35 cellular contexts compared by ENCODE assay signal in the genomic region with DNA sequence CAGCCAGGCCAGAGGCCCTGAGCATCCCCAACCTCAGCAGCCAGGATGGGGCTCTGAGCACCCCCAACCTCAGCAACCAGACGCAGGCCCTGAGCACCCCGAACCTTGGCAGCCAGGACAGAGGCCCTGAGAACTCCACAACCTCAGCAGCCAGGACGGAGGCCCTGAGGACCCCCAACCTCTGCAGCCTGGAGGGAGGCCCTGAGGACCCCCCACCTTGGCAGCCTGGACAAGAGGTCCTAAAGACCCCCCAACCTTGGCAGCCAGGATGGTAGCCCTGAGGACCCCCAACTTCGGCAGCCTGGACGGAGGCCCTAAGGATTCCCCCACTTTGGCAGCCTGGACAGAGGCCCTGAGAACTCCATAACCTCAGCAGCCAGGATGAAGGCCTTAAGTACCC.
"Had no signal": no experiment of that assay in that cellular context is flagged by ENCODE, and none has a peak within 500 bp of the region (broad histone marks: within the 10 kb centered on the region; RNA-seq: fewer than 3 reads in every experiment).

No MANE protein-coding gene starts in this region.

- H3K4me3 ChIP-seq: ascending aorta, cardiac muscle cell had no signal

- H3K27me3 ChIP-seq: ascending aorta, cardiac muscle cell had no signal

- H3K27ac ChIP-seq: ascending aorta, cardiac muscle cell, WERI-Rb-1 had no signal

- H3K27ac Mint-ChIP-seq: activated CD4-positive, alpha-beta memory T cell treated with anti-CD3 and anti-CD28 coated beads, Interleukin-2, amount 10 ng/mL, durations not matched to agents 7 days and 5 days; activated CD4-positive, alpha-beta T cell treated with anti-CD3 and anti-CD28 coated beads for 36 hours; activated CD8-positive, alpha-beta memory T cell treated with anti-CD3 and anti-CD28 coated beads, Interleukin-2, amount 10 ng/mL, durations not matched to agents 7 days and 5 days; activated CD8-positive, alpha-beta T cell treated with anti-CD3 and anti-CD28 coated beads, Interleukin-2, amount 10 ng/mL, durations not matched to agents 7 days and 5 days; activated naive CD4-positive, alpha-beta T cell treated with anti-CD3 and anti-CD28 coated beads, Interleukin-2, amount 10 ng/mL, durations not matched to agents 7 days and 5 days; activated naive CD4-positive, alpha-beta T cell treated with anti-CD3 and anti-CD28 coated beads, Interleukin-2, amount 50 U/mL, for 24 hours; activated naive CD8-positive, alpha-beta T cell; activated naive CD8-positive, alpha-beta T cell treated with anti-CD3 and anti-CD28 coated beads, Interleukin-2, amount 10 ng/mL, durations not matched to agents 7 days and 5 days; activated naive CD8-positive, alpha-beta T cell treated with anti-CD3 and anti-CD28 coated beads, Interleukin-2, amount 50 U/mL, for 24 hours; activated T-cell treated with anti-CD3 and anti-CD28 coated beads, Interleukin-2, amount 50 U/mL, for 24 hours; activated T-helper 2 cell treated with anti-CD3 and anti-CD28 coated beads, Interferon-gamma antibody, Interleukin-2, Interleukin-4, amounts not matched to agents 10 μg/mL and 5 μg/mL and 100 μg/mL, durations not matched to agents 14 hours and 24 hours and 36 hours; brain; T-cell; T-helper 2 cell treated with Interferon-gamma antibody and Interleukin-4, amounts not matched to agents 5 μg/mL and 100 μg/mL, for 36 hours; WTC11 had no signal

- H3K9me3 Mint-ChIP-seq: activated CD4-positive, alpha-beta memory T cell treated with anti-CD3 and anti-CD28 coated beads, Interleukin-2, amount 10 ng/mL, durations not matched to agents 7 days and 5 days; activated CD4-positive, alpha-beta T cell treated with anti-CD3 and anti-CD28 coated beads, Interleukin-2, amount 10 ng/mL, durations not matched to agents 7 days and 5 days; activated naive CD4-positive, alpha-beta T cell treated with anti-CD3 and anti-CD28 coated beads, Interleukin-2, amount 10 ng/mL, durations not matched to agents 7 days and 5 days; activated naive CD4-positive, alpha-beta T cell treated with anti-CD3 and anti-CD28 coated beads, Interleukin-2, amount 50 U/mL, for 24 hours; activated naive CD8-positive, alpha-beta T cell treated with anti-CD3 and anti-CD28 coated beads, Interleukin-2, amount 10 ng/mL, durations not matched to agents 7 days and 5 days; activated naive CD8-positive, alpha-beta T cell treated with anti-CD3 and anti-CD28 coated beads, Interleukin-2, amount 50 U/mL, for 24 hours; activated T-cell treated with anti-CD3 and anti-CD28 coated beads, Interleukin-2, amount 50 U/mL, for 24 hours; activated T-helper 2 cell treated with anti-CD3 and anti-CD28 coated beads, Interferon-gamma antibody, Interleukin-2, Interleukin-4, amounts not matched to agents 10 μg/mL and 5 μg/mL and 100 μg/mL, durations not matched to agents 14 hours and 24 hours and 36 hours; brain; T-cell; T-helper 2 cell treated with Interferon-gamma antibody and Interleukin-4, amounts not matched to agents 5 μg/mL and 100 μg/mL, for 36 hours; WTC11 had no signal

- H3K4me1 ChIP-seq: ascending aorta had no signal

- H3K36me3 Mint-ChIP-seq: activated naive CD8-positive, alpha-beta T cell treated with anti-CD3 and anti-CD28 coated beads, Interleukin-2, amount 10 ng/mL, durations not matched to agents 7 days and 5 days had no signal

- H3K9me3 ChIP-seq: ascending aorta had no signal

- H3K4me3 Mint-ChIP-seq: activated CD4-positive, alpha-beta memory T cell treated with anti-CD3 and anti-CD28 coated beads, Interleukin-2, amount 10 ng/mL, durations not matched to agents 7 days and 5 days; activated CD4-positive, alpha-beta T cell treated with anti-CD3 and anti-CD28 coated beads for 36 hours; activated CD4-positive, alpha-beta T cell treated with anti-CD3 and anti-CD28 coated beads, Interleukin-2, amount 10 ng/mL, durations not matched to agents 7 days and 5 days; activated CD8-positive, alpha-beta memory T cell treated with anti-CD3 and anti-CD28 coated beads, Interleukin-2, amount 10 ng/mL, durations not matched to agents 7 days and 5 days; activated CD8-positive, alpha-beta T cell treated with anti-CD3 and anti-CD28 coated beads, Interleukin-2, amount 10 ng/mL, durations not matched to agents 7 days and 5 days; activated naive CD4-positive, alpha-beta T cell treated with anti-CD3 and anti-CD28 coated beads, Interleukin-2, amount 10 ng/mL, durations not matched to agents 7 days and 5 days; activated naive CD4-positive, alpha-beta T cell treated with anti-CD3 and anti-CD28 coated beads, Interleukin-2, amount 50 U/mL, for 24 hours; activated naive CD8-positive, alpha-beta T cell; activated naive CD8-positive, alpha-beta T cell treated with anti-CD3 and anti-CD28 coated beads, Interleukin-2, amount 10 ng/mL, durations not matched to agents 7 days and 5 days; activated naive CD8-positive, alpha-beta T cell treated with anti-CD3 and anti-CD28 coated beads, Interleukin-2, amount 50 U/mL, for 24 hours; activated T-cell treated with anti-CD3 and anti-CD28 coated beads, Interleukin-2, amount 50 U/mL, for 24 hours; brain; T-cell; T-helper 2 cell treated with Interferon-gamma antibody and Interleukin-4, amounts not matched to agents 5 μg/mL and 100 μg/mL, for 36 hours; WTC11 had no signal

- H3K4me1 Mint-ChIP-seq: activated CD4-positive, alpha-beta memory T cell treated with anti-CD3 and anti-CD28 coated beads, Interleukin-2, amount 10 ng/mL, durations not matched to agents 7 days and 5 days; activated CD4-positive, alpha-beta T cell treated with anti-CD3 and anti-CD28 coated beads for 36 hours; activated CD4-positive, alpha-beta T cell treated with anti-CD3 and anti-CD28 coated beads, Interleukin-2, amount 10 ng/mL, durations not matched to agents 7 days and 5 days; activated CD8-positive, alpha-beta memory T cell treated with anti-CD3 and anti-CD28 coated beads, Interleukin-2, amount 10 ng/mL, durations not matched to agents 7 days and 5 days; activated naive CD4-positive, alpha-beta T cell treated with anti-CD3 and anti-CD28 coated beads, Interleukin-2, amount 10 ng/mL, durations not matched to agents 7 days and 5 days; activated naive CD4-positive, alpha-beta T cell treated with anti-CD3 and anti-CD28 coated beads, Interleukin-2, amount 50 U/mL, for 24 hours; activated naive CD8-positive, alpha-beta T cell treated with anti-CD3 and anti-CD28 coated beads, Interleukin-2, amount 10 ng/mL, durations not matched to agents 7 days and 5 days; activated naive CD8-positive, alpha-beta T cell treated with anti-CD3 and anti-CD28 coated beads, Interleukin-2, amount 50 U/mL, for 24 hours; brain; T-cell; WTC11 had no signal

- DNase-seq: activated CD4-positive, alpha-beta memory T cell treated with anti-CD3 and anti-CD28 coated beads, Interleukin-2, amount 10 ng/mL, durations not matched to agents 7 days and 5 days; activated CD4-positive, alpha-beta T cell treated with anti-CD3 and anti-CD28 coated beads for 1 hour; activated CD4-positive, alpha-beta T cell treated with anti-CD3 and anti-CD28 coated beads for 36 hours; activated CD4-positive, alpha-beta T cell treated with anti-CD3 and anti-CD28 coated beads for 48 hours; activated CD4-positive, alpha-beta T cell treated with anti-CD3 and anti-CD28 coated beads, Interleukin-2, amount 10 ng/mL, durations not matched to agents 7 days and 5 days; activated CD4-positive, alpha-beta T cell treated with anti-CD3 and anti-CD28 coated beads, Interleukin-2, amount 50 U/mL, for 48 hours; activated CD4-positive, CD25-positive, alpha-beta regulatory T cell; activated CD8-positive, alpha-beta memory T cell treated with anti-CD3 and anti-CD28 coated beads for 24 hours; activated CD8-positive, alpha-beta memory T cell treated with anti-CD3 and anti-CD28 coated beads, Interleukin-2, amount 10 ng/mL, durations not matched to agents 7 days and 5 days; activated CD8-positive, alpha-beta memory T cell treated with anti-CD3 and anti-CD28 coated beads, Interleukin-2, amount 50 U/mL, for 48 hours; activated CD8-positive, alpha-beta T cell treated with anti-CD3 and anti-CD28 coated beads, Interleukin-2, amount 10 ng/mL, durations not matched to agents 7 days and 5 days; activated effector memory CD4-positive, alpha-beta T cell treated with Interleukin-2 at 50 U/mL for 16 hours; activated gamma-delta T cell; activated naive CD4-positive, alpha-beta T cell treated with anti-CD3 and anti-CD28 coated beads, Interleukin-2, amount 10 ng/mL, durations not matched to agents 7 days and 5 days; activated naive CD4-positive, alpha-beta T cell treated with Interleukin-2 at 50 U/mL for 16 hours; activated naive CD8-positive, alpha-beta T cell treated with anti-CD3 and anti-CD28 coated beads, Interleukin-2, amount 10 ng/mL, durations not matched to agents 7 days and 5 days; activated naive CD8-positive, alpha-beta T cell treated with anti-CD3 and anti-CD28 coated beads, Interleukin-2, amount 50 U/mL, for 24 hours; activated T-cell treated with anti-CD3 and anti-CD28 coated beads, Interleukin-2, amount 50 U/mL, for 24 hours; activated T-cell treated with anti-CD3 and anti-CD28 coated beads, Interleukin-2, amount 50 U/mL, for 48 hours; amygdala; anterior cingulate cortex; caudate nucleus; T-cell; T-helper 2 cell; T-helper 9 cell; WERI-Rb-1 had no signal

- H3K27me3 Mint-ChIP-seq: activated CD4-positive, alpha-beta memory T cell treated with anti-CD3 and anti-CD28 coated beads, Interleukin-2, amount 10 ng/mL, durations not matched to agents 7 days and 5 days; activated CD4-positive, alpha-beta T cell treated with anti-CD3 and anti-CD28 coated beads for 36 hours; activated CD4-positive, alpha-beta T cell treated with anti-CD3 and anti-CD28 coated beads, Interleukin-2, amount 10 ng/mL, durations not matched to agents 7 days and 5 days; activated CD8-positive, alpha-beta memory T cell treated with anti-CD3 and anti-CD28 coated beads, Interleukin-2, amount 10 ng/mL, durations not matched to agents 7 days and 5 days; activated naive CD4-positive, alpha-beta T cell treated with anti-CD3 and anti-CD28 coated beads, Interleukin-2, amount 10 ng/mL, durations not matched to agents 7 days and 5 days; activated naive CD4-positive, alpha-beta T cell treated with anti-CD3 and anti-CD28 coated beads, Interleukin-2, amount 50 U/mL, for 24 hours; activated naive CD8-positive, alpha-beta T cell; activated naive CD8-positive, alpha-beta T cell treated with anti-CD3 and anti-CD28 coated beads, Interleukin-2, amount 10 ng/mL, durations not matched to agents 7 days and 5 days; activated naive CD8-positive, alpha-beta T cell treated with anti-CD3 and anti-CD28 coated beads, Interleukin-2, amount 50 U/mL, for 24 hours; activated T-cell treated with anti-CD3 and anti-CD28 coated beads, Interleukin-2, amount 50 U/mL, for 24 hours; brain; T-cell had no signal

- ATAC-seq: activated CD4-positive, alpha-beta T cell treated with anti-CD3 and anti-CD28 coated beads for 36 hours; activated CD4-positive, CD25-positive, alpha-beta regulatory T cell treated with anti-CD3 and anti-CD28 coated beads, Interleukin-2, amount 50 U/mL, for 24 hours; activated CD8-positive, alpha-beta memory T cell treated with anti-CD3 and anti-CD28 coated beads, Interleukin-2, amount 10 ng/mL, durations not matched to agents 7 days and 5 days; activated CD8-positive, alpha-beta T cell treated with anti-CD3 and anti-CD28 coated beads, Interleukin-2, amount 10 ng/mL, durations not matched to agents 7 days and 5 days; activated naive CD8-positive, alpha-beta T cell treated with anti-CD3 and anti-CD28 coated beads, Interleukin-2, amount 50 U/mL, for 24 hours; T-cell; WTC11 had no signal

- H3K36me3 ChIP-seq: cardiac muscle cell had no signal
